In the genomic region with DNA sequence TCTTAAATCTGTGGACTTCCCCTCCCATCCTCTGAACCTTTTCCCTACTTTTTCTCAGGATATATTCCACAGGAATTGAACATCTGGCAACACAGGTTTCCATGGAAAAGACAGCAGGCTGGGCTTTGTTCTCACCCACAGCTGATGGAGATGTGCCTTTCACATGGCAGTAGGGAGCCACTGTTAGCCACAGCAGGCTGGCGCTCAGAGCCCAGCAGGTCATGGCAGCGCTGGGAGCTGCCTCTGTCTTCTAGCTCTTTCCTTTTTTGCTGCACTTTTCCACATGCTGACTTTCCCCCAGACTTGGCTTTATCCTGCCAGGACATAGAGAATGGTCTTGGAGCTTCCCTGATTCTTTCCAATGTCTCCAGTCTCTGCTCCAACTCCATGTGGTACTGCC, we compare ENCODE assay signal across 27 cellular contexts.
"Had no signal": no experiment of that assay in that cellular context is flagged by ENCODE, and none has a peak within 500 bp of the region (broad histone marks: within the 10 kb centered on the region; RNA-seq: fewer than 3 reads in every experiment).

No MANE protein-coding gene starts in this region.

- H3K4me3 Mint-ChIP-seq: activated CD8-positive, alpha-beta T cell treated with anti-CD3 and anti-CD28 coated beads for 36 hours; activated T-cell treated with anti-CD3 and anti-CD28 coated beads, Interleukin-2, amount 50 U/mL, for 4 hours; activated T-helper 17 cell treated with anti-CD3 and anti-CD28 coated beads, Interleukin-2, amount 50 U/mL, for 72 hours; mesothelial cell of epicardium; naive B cell; nephron progenitor cell had no signal

- H3K36me3 ChIP-seq: brain microvascular endothelial cell, heart left ventricle, pancreas, right atrium auricular region, suprapubic skin, tibial artery had no signal

- H3K36me3 Mint-ChIP-seq: mesothelial cell of epicardium, naive B cell had no signal

- ATAC-seq: activated CD8-positive, alpha-beta T cell treated with anti-CD3 and anti-CD28 coated beads for 36 hours; activated T-cell treated with anti-CD3 and anti-CD28 coated beads, Interleukin-2, amount 50 U/mL, for 4 hours; activated T-helper 17 cell treated with anti-CD3 and anti-CD28 coated beads, Interleukin-2, amount 50 U/mL, for 72 hours; esophagus mucosa; heart left ventricle; left cardiac atrium; psoas muscle had no signal

- H3K27ac ChIP-seq: brain microvascular endothelial cell, coronary artery, dorsolateral prefrontal cortex, heart left ventricle, pancreas, psoas muscle, right atrium auricular region, suprapubic skin, tibial artery had no signal

- H3K4me1 Mint-ChIP-seq: activated T-helper 17 cell treated with anti-CD3 and anti-CD28 coated beads, Interleukin-2, amount 50 U/mL, for 72 hours; mesothelial cell of epicardium; naive B cell had no signal

- DNase-seq: activated CD4-positive, alpha-beta T cell treated with anti-CD3 and anti-CD28 coated beads for 1 hour; activated CD4-positive, alpha-beta T cell treated with anti-CD3 and anti-CD28 coated beads, Interleukin-2, amount 50 U/mL, for 1 hour; activated CD8-positive, alpha-beta T cell treated with anti-CD3 and anti-CD28 coated beads for 36 hours; activated gamma-delta T cell treated with Interleukin-2 at 50 U/mL for 16 hours; activated naive CD4-positive, alpha-beta T cell treated with anti-CD3 and anti-CD28 coated beads, Interleukin-2, amount 50 U/mL, for 16 hours; activated T-cell treated with anti-CD3 and anti-CD28 coated beads, Interleukin-2, amount 50 U/mL, for 4 hours; amniotic stem cell; brain microvascular endothelial cell; dorsolateral prefrontal cortex; foreskin fibroblast; heart left ventricle; left cardiac atrium; naive B cell; nephron progenitor cell; pancreas; psoas muscle; stimulated activated CD4-positive, alpha-beta T cell treated with anti-CD3 and anti-CD28 coated beads, Interleukin-15, amount 100 ng/mL, for 24 hours; stimulated activated CD4-positive, alpha-beta T cell treated with anti-CD3 and anti-CD28 coated beads, Interleukin-2, amount 100 ng/mL, for 24 hours; stimulated activated naive CD4-positive, alpha-beta T cell; T-helper 2 cell; tibial artery had no signal

- H3K27me3 ChIP-seq: brain microvascular endothelial cell, pancreas, right atrium auricular region had no signal

- H3K27ac Mint-ChIP-seq: activated CD8-positive, alpha-beta T cell treated with anti-CD3 and anti-CD28 coated beads for 36 hours; activated T-helper 17 cell treated with anti-CD3 and anti-CD28 coated beads, Interleukin-2, amount 50 U/mL, for 72 hours; mesothelial cell of epicardium; naive B cell; nephron progenitor cell had no signal

- H3K9me3 ChIP-seq: pancreas had no signal

- H3K4me3 ChIP-seq: coronary artery, dorsolateral prefrontal cortex, heart left ventricle, pancreas, psoas muscle, right atrium auricular region, suprapubic skin, tibial artery had no signal

- H3K4me1 ChIP-seq: heart left ventricle, pancreas, psoas muscle, right atrium auricular region, suprapubic skin, tibial artery had no signal
